Comparison of ENCODE assay signal across 13 cellular contexts in the genomic region with DNA sequence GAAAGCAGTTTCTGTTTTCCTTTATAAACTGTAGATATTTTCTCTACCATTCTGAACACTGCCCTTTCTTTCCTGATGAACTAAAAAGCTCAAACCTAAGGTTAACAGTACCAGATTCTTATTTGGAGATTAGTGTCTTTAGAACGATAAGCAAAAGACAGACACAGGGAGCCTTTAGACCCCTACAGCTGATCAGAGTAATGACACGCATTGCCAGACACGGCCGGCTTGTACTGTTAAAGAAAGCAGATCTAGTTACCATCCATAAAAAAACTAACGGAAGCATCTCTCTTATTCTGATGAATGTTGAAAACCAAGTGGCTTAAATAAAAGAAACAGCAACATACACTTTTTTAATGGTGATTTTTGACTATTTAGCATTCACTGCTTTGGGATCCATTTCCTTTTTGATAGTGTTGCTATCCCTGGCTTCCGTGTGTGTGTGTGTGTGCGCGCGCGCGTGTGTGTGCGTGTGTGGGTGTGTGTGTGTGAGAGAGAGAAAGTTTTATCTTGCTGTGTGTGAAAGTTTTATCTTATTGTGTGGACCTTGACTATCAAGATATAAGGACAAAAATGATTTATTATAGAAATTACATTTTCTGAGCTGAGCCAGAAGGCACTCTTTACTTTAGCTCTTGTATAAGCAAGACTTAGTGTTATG.
DNase-seq lines count a peak whose midpoint lies in the region; ATAC-seq, FAIRE-seq and TF ChIP-seq lines count a peak whose summit lies in the region.
"Had no signal": no experiment of that assay in that cellular context is flagged by ENCODE, and none has a peak within 500 bp of the region (broad histone marks: within the 10 kb centered on the region; RNA-seq: fewer than 3 reads in every experiment).

No MANE protein-coding gene starts in this region.

- H4K20me1 ChIP-seq in SK-N-SH (ENCODE audit: insufficient read depth) (no peaks in the 10 kb centered on the region), keratinocyte (ENCODE audit: control insufficient read depth, extremely low read depth, insufficient read depth, low read length) (no peaks in the 10 kb centered on the region), smooth muscle cell (ENCODE audit: low read depth) (no peaks in the 10 kb centered on the region)

- no peaks in the 10 kb centered on the region for H3K9me2 ChIP-seq in SK-N-SH

- no peak overlapping the region for H3K4me2 ChIP-seq in SK-N-SH
- H3K4me2 ChIP-seq in keratinocyte (ENCODE audit: control insufficient read depth, extremely low read depth, insufficient read depth, low read depth, low read length), result no peak overlapping the region
- peak overlapping the region; percentile 42 for H3K4me2 ChIP-seq in smooth muscle cell

- 65% methylated on average over 12 of the region's 12 CpGs for WGBS in SK-N-SH (ENCODE audit: low lambda C conversion rate)
- 64% methylated on average over 12 of the region's 12 CpGs for WGBS in smooth muscle cell (ENCODE audit: low lambda C conversion rate)

- H3K9me1 ChIP-seq in keratinocyte (ENCODE audit: control insufficient read depth, extremely low read depth, insufficient read depth, low read length), result no peaks in the 10 kb centered on the region

- H3K27ac ChIP-seq in SK-N-SH (ENCODE audit: low read depth in 2 of 2, low read length in 1 of 2), result no peak overlapping the region
- no peak overlapping the region for H3K27ac ChIP-seq in keratinocyte (ENCODE audit: control insufficient read depth, insufficient read depth, low read length)
- H3K27ac ChIP-seq in smooth muscle cell (ENCODE audit: low read depth), result no peak overlapping the region
- H3K27ac ChIP-seq: RWPE1, tibial artery had no signal

- no peak overlapping the region for H3K9ac ChIP-seq in SK-N-SH
- H3K9ac ChIP-seq in keratinocyte (ENCODE audit: control insufficient read depth, extremely low read depth, insufficient read depth, low read length), result no peak overlapping the region
- H3K9ac ChIP-seq in smooth muscle cell (ENCODE audit: low read depth), result no peak overlapping the region

- dilution Hi-C loops in keratinocyte (cut with MboI; ENCODE audit: extremely low pct_ligation_motif_present, low sequenced_read_pairs), result no loop called here

- TF ChIP-seq EP300 in SK-N-SH (IDR thresholded peaks at IDR 0.05; ENCODE audit: borderline replicate concordance in 1 of 2, low read depth in 1 of 2, low read length in 1 of 2), result no peak

- TF ChIP-seq RAD21 in SK-N-SH (IDR thresholded peaks at IDR 0.05; ENCODE audit: low read length), result no peak

- no peak for ATAC-seq in SK-N-SH treated with all-trans-retinoic acid at 6 μM for 48 hours
- ATAC-seq in GM19452 (IDR thresholded peaks at IDR 0.05; ENCODE audit: unreplicated experiment), result no peak
- no peak for ATAC-seq in HG02852 (IDR thresholded peaks at IDR 0.05; ENCODE audit: unreplicated experiment)
- ATAC-seq in GM18505 (IDR thresholded peaks at IDR 0.05; ENCODE audit: unreplicated experiment), result no peak

- H3F3A ChIP-seq in SK-N-SH (replicated peaks; ENCODE audit: insufficient read depth), result no peaks in the 10 kb centered on the region
- no peaks in the 10 kb centered on the region for H3F3A ChIP-seq in smooth muscle cell (ENCODE audit: low read depth)

- H3K27me3 ChIP-seq in SK-N-SH (ENCODE audit: insufficient read depth) (no peaks in the 10 kb centered on the region), keratinocyte (ENCODE audit: control insufficient read depth, extremely low read depth, insufficient read depth, low read length) (no peaks in the 10 kb centered on the region), smooth muscle cell (ENCODE audit: low read depth) (no peaks in the 10 kb centered on the region)
- H3K27me3 ChIP-seq: tibial artery had no signal

- H3K9me3 ChIP-seq in SK-N-SH (no peaks in the 10 kb centered on the region), keratinocyte (ENCODE audit: control insufficient read depth, low read depth, low read length) (no peaks in the 10 kb centered on the region), smooth muscle cell (replicated peaks; ENCODE audit: low read depth) (no peaks in the 10 kb centered on the region)

- H3K4me3 ChIP-seq in SK-N-SH (ENCODE audit: low read depth in 2 of 2, low read length in 1 of 2) (no peak overlapping the region), keratinocyte (ENCODE audit: control insufficient read depth in 2 of 3, extremely low read depth in 1 of 3, insufficient read depth in 2 of 3, low read depth in 1 of 3, low read length in 3 of 3) (no peak overlapping the region), smooth muscle cell (no peak overlapping the region)
- H3K4me3 ChIP-seq: tibial artery had no signal

- no peak for TF ChIP-seq POLR2A in GM18505 (IDR thresholded peaks at IDR 0.05; ENCODE audit: borderline replicate concordance, extremely low read depth, insufficient read depth, insufficient read length)

- H3K79me2 ChIP-seq in SK-N-SH (ENCODE audit: insufficient read depth) (no peaks in the 10 kb centered on the region), keratinocyte (ENCODE audit: control insufficient read depth, insufficient read depth, low read length) (no peaks in the 10 kb centered on the region), smooth muscle cell (ENCODE audit: low read depth) (no peaks in the 10 kb centered on the region)

- POLR2A ChIA-PET in SK-N-SH (lab: Yijun Ruan, JAX), result no interaction called here

- TF ChIP-seq CTCF in SK-N-SH (IDR thresholded peaks at IDR 0.05) (no peak), keratinocyte (optimal IDR thresholded peaks at IDR 0.05 in 1 of 3, IDR thresholded peaks at IDR 0.05 in 1 of 3, conservative IDR thresholded peaks at IDR 0.05 in 1 of 3; ENCODE audit: extremely low read depth in 1 of 3, insufficient read depth in 2 of 3, low read length in 3 of 3) (no peak), smooth muscle cell (IDR thresholded peaks at IDR 0.05; ENCODE audit: borderline replicate concordance, insufficient read depth, poor library complexity, severe bottlenecking) (no peak)

- DNase-seq in SK-N-SH (peak; percentile 32), SK-N-DZ (ENCODE audit: low spot score) (peak; percentile 21), keratinocyte (ENCODE audit: low read depth, low spot score) (no peak), smooth muscle cell (lab: John Stamatoyannopoulos, UW; ENCODE audit: unreplicated experiment) (no peak)
- DNase-seq: DMS 273 treated with DMSO at 0.1 percent for 48 hours; erythroblast; stimulated activated CD4-positive, alpha-beta T cell treated with anti-CD3 and anti-CD28 coated beads, Interleukin-2, amount 100 ng/mL, for 24 hours; tibial artery had no signal

- H3K4me1 ChIP-seq in SK-N-SH (ENCODE audit: control insufficient read depth in 1 of 2, insufficient read depth in 2 of 2, low read depth in 1 of 2, low read length in 1 of 2), result no peaks in the 10 kb centered on the region
- H3K4me1 ChIP-seq in keratinocyte (ENCODE audit: control insufficient read depth, extremely low read depth, insufficient read depth, low read length), result peaks cover 6% of the 10 kb centered on the region
- H3K4me1 ChIP-seq in smooth muscle cell (ENCODE audit: low read depth), result no peaks in the 10 kb centered on the region
- H3K4me1 ChIP-seq: tibial artery had no signal

- H2AFZ ChIP-seq in SK-N-SH (ENCODE audit: low read depth) (no peak overlapping the region), keratinocyte (ENCODE audit: control insufficient read depth, low read length) (peak overlapping the region; percentile 30), smooth muscle cell (ENCODE audit: low read depth) (peak overlapping the region; percentile 56)

- no peak for FAIRE-seq in keratinocyte (lab: Jason Lieb, UNC)

- CTCF ChIA-PET in SK-N-SH (lab: Yijun Ruan, JAX), result interaction anchor here (1.0 to 1.6 kb wide), 3 partner anchors 9 to 33 kb away, joined by 3 read pairs; no protein-coding TSS in a partner anchor

- H3K36me3 ChIP-seq in SK-N-SH (replicated peaks in 1 of 2; ENCODE audit: control insufficient read depth in 1 of 2, insufficient read depth in 2 of 2, low read length in 1 of 2) (no peaks in the 10 kb centered on the region), keratinocyte (ENCODE audit: control insufficient read depth in 2 of 2, extremely low read depth in 1 of 2, insufficient read depth in 2 of 2, low read length in 2 of 2) (no peaks in the 10 kb centered on the region), smooth muscle cell (ENCODE audit: low read depth) (no peaks in the 10 kb centered on the region)
- H3K36me3 ChIP-seq: tibial artery had no signal

TF ChIP-seq in SK-N-SH, 30 proteins besides CTCF, POLR2A, EP300 and RAD21 (continues in another document):
- TF ChIP-seq, protein P1, sequence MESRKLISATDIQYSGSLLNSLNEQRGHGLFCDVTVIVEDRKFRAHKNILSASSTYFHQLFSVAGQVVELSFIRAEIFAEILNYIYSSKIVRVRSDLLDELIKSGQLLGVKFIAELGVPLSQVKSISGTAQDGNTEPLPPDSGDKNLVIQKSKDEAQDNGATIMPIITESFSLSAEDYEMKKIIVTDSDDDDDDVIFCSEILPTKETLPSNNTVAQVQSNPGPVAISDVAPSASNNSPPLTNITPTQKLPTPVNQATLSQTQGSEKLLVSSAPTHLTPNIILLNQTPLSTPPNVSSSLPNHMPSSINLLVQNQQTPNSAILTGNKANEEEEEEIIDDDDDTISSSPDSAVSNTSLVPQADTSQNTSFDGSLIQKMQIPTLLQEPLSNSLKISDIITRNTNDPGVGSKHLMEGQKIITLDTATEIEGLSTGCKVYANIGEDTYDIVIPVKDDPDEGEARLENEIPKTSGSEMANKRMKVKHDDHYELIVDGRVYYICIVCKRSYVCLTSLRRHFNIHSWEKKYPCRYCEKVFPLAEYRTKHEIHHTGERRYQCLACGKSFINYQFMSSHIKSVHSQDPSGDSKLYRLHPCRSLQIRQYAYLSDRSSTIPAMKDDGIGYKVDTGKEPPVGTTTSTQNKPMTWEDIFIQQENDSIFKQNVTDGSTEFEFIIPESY (IDR thresholded peaks at IDR 0.05; ENCODE audit: borderline replicate concordance, low read depth), result no peak
- no peak for TF ChIP-seq SMC3 (IDR thresholded peaks at IDR 0.05; ENCODE audit: low read depth, low read length)

TF ChIP-seq in SK-N-SH treated with all-trans-retinoic acid at 6 μM for 48 hours, 23 proteins besides CTCF, POLR2A, EP300 and RAD21 (continues in another document):
- TF ChIP-seq, protein P2, sequence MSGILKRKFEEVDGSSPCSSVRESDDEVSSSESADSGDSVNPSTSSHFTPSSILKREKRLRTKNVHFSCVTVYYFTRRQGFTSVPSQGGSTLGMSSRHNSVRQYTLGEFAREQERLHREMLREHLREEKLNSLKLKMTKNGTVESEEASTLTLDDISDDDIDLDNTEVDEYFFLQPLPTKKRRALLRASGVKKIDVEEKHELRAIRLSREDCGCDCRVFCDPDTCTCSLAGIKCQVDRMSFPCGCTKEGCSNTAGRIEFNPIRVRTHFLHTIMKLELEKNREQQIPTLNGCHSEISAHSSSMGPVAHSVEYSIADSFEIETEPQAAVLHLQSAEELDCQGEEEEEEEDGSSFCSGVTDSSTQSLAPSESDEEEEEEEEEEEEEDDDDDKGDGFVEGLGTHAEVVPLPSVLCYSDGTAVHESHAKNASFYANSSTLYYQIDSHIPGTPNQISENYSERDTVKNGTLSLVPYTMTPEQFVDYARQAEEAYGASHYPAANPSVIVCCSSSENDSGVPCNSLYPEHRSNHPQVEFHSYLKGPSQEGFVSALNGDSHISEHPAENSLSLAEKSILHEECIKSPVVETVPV (CRISPR knock-in tag; IDR thresholded peaks at IDR 0.05), result no peak
- TF ChIP-seq ZNF565 (CRISPR knock-in tag; conservative IDR thresholded peaks at IDR 0.05; ENCODE audit: low read depth), result no peak

Comparison
In these comparisons a context has a peak if more than half of its experiments do, and no peak if none do; other contexts are left out.
1. DNase-seq: peak in SK-N-SH (single experiment) and SK-N-DZ (single experiment); none in keratinocyte (single experiment) and smooth muscle cell (single experiment).